ENCODE assay signal across 18 cellular contexts in genomic region chr20:61788343-61788742, GRCh38.
"Had no signal": no experiment of that assay in that cellular context is flagged by ENCODE, and none has a peak within 500 bp of the region (broad histone marks: within the 10 kb centered on the region; RNA-seq: fewer than 3 reads in every experiment).

No MANE protein-coding gene starts in this region.

- ATAC-seq: gastroesophageal sphincter; left colon; mucosa of descending colon; naive thymus-derived CD8-positive, alpha-beta T cell; right cardiac atrium; stimulated activated effector memory CD8-positive, alpha-beta T cell treated with anti-CD3 and anti-CD28 coated beads, Interleukin-12 subunit alpha, Interleukin-12 subunit beta, amount 100 ng/mL, for 72 hours; stimulated activated naive CD8-positive, alpha-beta T cell treated with anti-CD3 and anti-CD28 coated beads, Interleukin-15, Interleukin-2, amounts not matched to agents 100 U/mL and 50 U/mL, for 24 hours had no signal

- H3K4me3 ChIP-seq: esophagus squamous epithelium, gastroesophageal sphincter, hepatocyte, mucosa of descending colon, ovary, smooth muscle cell, tibial artery, upper lobe of left lung, uterus had no signal

- H3K4me1 ChIP-seq: gastroesophageal sphincter, tibial artery, upper lobe of left lung, uterus had no signal

- H3K9me3 ChIP-seq: esophagus squamous epithelium, gastroesophageal sphincter, mucosa of descending colon, ovary, tibial artery, upper lobe of left lung, uterus had no signal

- FAIRE-seq: colon had no signal

- DNase-seq: esophagus squamous epithelium; foreskin fibroblast; left colon; mucosa of descending colon; ovary; right cardiac atrium; stimulated activated CD4-positive, alpha-beta T cell treated with anti-CD3 and anti-CD28 coated beads, Interleukin-2, amount 100 ng/mL, for 48 hours; stimulated activated CD8-positive, alpha-beta memory T cell treated with anti-CD3 and anti-CD28 coated beads, Interleukin-4, amount 100 ng/mL, for 48 hours; stimulated activated naive CD8-positive, alpha-beta T cell treated with anti-CD3 and anti-CD28 coated beads, Interleukin-15, Interleukin-2, amounts not matched to agents 100 U/mL and 50 U/mL, for 24 hours; tibial artery; upper lobe of left lung; uterus had no signal

- H3K27ac ChIP-seq: esophagus squamous epithelium, gastroesophageal sphincter, hepatocyte, ovary, tibial artery, upper lobe of left lung, uterus had no signal

- H3K27me3 ChIP-seq: hepatocyte, ovary, upper lobe of left lung, uterus had no signal

- H3K36me3 ChIP-seq: esophagus squamous epithelium, gastroesophageal sphincter, ovary, tibial artery, upper lobe of left lung, uterus had no signal
